In genomic region chr7:85185355-85186082, GRCh38 we compare ENCODE assay signal across 8 cellular contexts.
DNase-seq lines count a peak whose midpoint lies in the region; TF ChIP-seq lines count a peak whose summit lies in the region.

No MANE protein-coding gene starts in this region.

- peak; percentile 32 for TF ChIP-seq CTCF in astrocyte of the spinal cord (IDR thresholded peaks at IDR 0.05; ENCODE audit: low read depth, low read length)

- peaks cover 50% of the 10 kb centered on the region for H3K27me3 ChIP-seq in iPS-15b (ENCODE audit: control insufficient read depth, insufficient read depth, low read length)

- H3K4me1 ChIP-seq in iPS-15b (ENCODE audit: control insufficient read depth, insufficient read depth, low read length), result peaks cover 5% of the 10 kb centered on the region

- peak overlapping the region; percentile 70 for H3K9ac ChIP-seq in iPS-15b (ENCODE audit: low read depth, low read length)

- in situ Hi-C loops in astrocyte of the spinal cord (cut with HindIII; ENCODE audit: low sequenced_read_pairs), result no loop called here

- no peaks in the 10 kb centered on the region for H3K9me3 ChIP-seq in iPS-15b (ENCODE audit: control insufficient read depth, insufficient read depth, low read length)

- peak overlapping the region; percentile 61 for H3K4me3 ChIP-seq in astrocyte of the spinal cord (ENCODE audit: low read depth, low read length)
- H3K4me3 ChIP-seq in iPS-15b (ENCODE audit: low read depth, low read length), result peak overlapping the region; percentile 95
- peak overlapping the region; percentile 77 for H3K4me3 ChIP-seq in skeletal muscle cell (ENCODE audit: low read depth, low read length)

- DNase-seq in CD1c-positive myeloid dendritic cell (ENCODE audit: extremely low spot score) (peak; percentile 3), Kasumi-1 (lab: John Stamatoyannopoulos, UW) (peak; percentile 31 to 39), astrocyte of the spinal cord (ENCODE audit: low read depth, low spot score) (peak; percentile 71), skeletal muscle cell (ENCODE audit: low read depth) (no peak), activated gamma-delta T cell (lab: John Stamatoyannopoulos, UW) (no peak), NCI-H1930 (lab: John Stamatoyannopoulos, UW) (no peak), NCI-H2029 treated with DMSO at 0.1 percent for 48 hours (lab: John Stamatoyannopoulos, UW) (no peak)

- no peaks in the 10 kb centered on the region for H3K36me3 ChIP-seq in iPS-15b (ENCODE audit: control insufficient read depth, insufficient read depth, low read length)

Comparison
In these comparisons a context has a peak if more than half of its experiments do, and no peak if none do; other contexts are left out.
1. DNase-seq: peak in CD1c-positive myeloid dendritic cell (single experiment), Kasumi-1 (2 of 2) and astrocyte of the spinal cord (single experiment); none in skeletal muscle cell (single experiment), activated gamma-delta T cell (single experiment), NCI-H1930 (0 of 2) and NCI-H2029 treated with DMSO at 0.1 percent for 48 hours (single experiment).
2. Peak in every context shown above with its lines, with median percentiles within 50 percentile points of each other: H3K4me3 ChIP-seq.